ENCODE assay signal across 8 cellular contexts in genomic region chr20:62739581-62740285, GRCh38. TPM values are rescaled to one million over a fixed set of nuclear protein-coding genes. Genes with fewer than 3 reads are reported as not detected.
DNase-seq lines count a peak whose midpoint lies in the region; ATAC-seq and TF ChIP-seq lines count a peak whose summit lies in the region.

No MANE protein-coding gene starts in this region.

- peaks cover 42% of the 10 kb centered on the region for H3K4me1 Mint-ChIP-seq in activated naive CD8-positive, alpha-beta T cell treated with anti-CD3 and anti-CD28 coated beads, Interleukin-2, amount 50 U/mL, for 24 hours
- peaks cover 8 to 54% (median 29%) of the 10 kb centered on the region in 4 donors for H3K4me1 Mint-ChIP-seq in naive thymus-derived CD8-positive, alpha-beta T cell

- H3K27me3 ChIP-seq in Panc1 (ENCODE audit: control insufficient read depth, insufficient read depth, low read length) (no peaks in the 10 kb centered on the region), tibial nerve (peaks cover 0 to 63% of the 10 kb centered on the region in 2 donors)

- H3K4me1 ChIP-seq in Panc1 (ENCODE audit: control insufficient read depth, insufficient read depth, low read length) (peaks cover 67% of the 10 kb centered on the region), tibial nerve (peaks cover 0 to 9% (median 4%) of the 10 kb centered on the region in 4 donors)

- H3K36me3 ChIP-seq in Panc1 (ENCODE audit: control insufficient read depth, insufficient read depth, low read length) (0 out of 2 replicates have a peak, but pooled peaks cover 2% of the 10 kb centered on the region), tibial nerve (no peaks in the 10 kb centered on the region)

- DNase-seq in GM03348 (ENCODE audit: low spot score) = peak; percentile 73
- peak; percentile 20 for DNase-seq in Panc1 (ENCODE audit: low read depth, low spot score)
- peak; percentile 45 for DNase-seq in activated naive CD8-positive, alpha-beta T cell treated with anti-CD3 and anti-CD28 coated beads, Interleukin-2, amount 50 U/mL, for 24 hours
- DNase-seq in naive thymus-derived CD8-positive, alpha-beta T cell = peak in 5 of 10 donors; percentile 13 to 25 (median 13)
- DNase-seq in NAMALWA (ENCODE audit: low spot score) = no peak
- DNase-seq in NCI-H2029 treated with DMSO at 0.1 percent for 48 hours (lab: John Stamatoyannopoulos, UW) = no peak
- no peak for DNase-seq in tibial nerve (ENCODE audit: low spot score in 2 of 2)

- CTCF ChIA-PET in Panc1 (lab: Charles Lee) = no interaction called here

- peak overlapping the region; percentile 84 for H3K27ac Mint-ChIP-seq in activated naive CD8-positive, alpha-beta T cell treated with anti-CD3 and anti-CD28 coated beads, Interleukin-2, amount 50 U/mL, for 24 hours
- H3K27ac Mint-ChIP-seq in naive thymus-derived CD8-positive, alpha-beta T cell = peak overlapping the region; percentile 63 to 95 (median 88)

- H3K4me3 ChIP-seq in Panc1 (ENCODE audit: low read depth in 2 of 2, low read length in 2 of 2) (peak overlapping the region; percentile 11 to 49; a peak in 3 of 4 replicates), tibial nerve (peak overlapping the region in 1 of 4 donors; percentile 21)

- BruUV-seq in Panc1 (replicated peaks; lab: Mats Ljungman, UMichigan) = no TSS peak

- H3K27ac ChIP-seq in Panc1 (ENCODE audit: low read length) = peak overlapping the region; percentile 88
- peak overlapping the region in 1 of 4 donors; percentile 47 for H3K27ac ChIP-seq in tibial nerve

- ATAC-seq in HG02763 (IDR thresholded peaks at IDR 0.05; ENCODE audit: unreplicated experiment) (peak; percentile 21), Panc1 (peak; percentile 69)
- ATAC-seq in activated naive CD8-positive, alpha-beta T cell treated with anti-CD3 and anti-CD28 coated beads, Interleukin-2, amount 50 U/mL, for 24 hours = peak; percentile 21
- peak; percentile 21 to 29 for ATAC-seq in naive thymus-derived CD8-positive, alpha-beta T cell

- 60 to 61% methylated on average over 32 of the region's 32 CpGs for WGBS in tibial nerve, 2 donors

- no peak for TF ChIP-seq EP300 in tibial nerve (IDR thresholded peaks at IDR 0.05)

- H3K36me3 Mint-ChIP-seq in activated naive CD8-positive, alpha-beta T cell treated with anti-CD3 and anti-CD28 coated beads, Interleukin-2, amount 50 U/mL, for 24 hours (ENCODE audit: low read depth) = no peaks in the 10 kb centered on the region
- H3K36me3 Mint-ChIP-seq in naive thymus-derived CD8-positive, alpha-beta T cell = no peaks in the 10 kb centered on the region

- no peak for TF ChIP-seq POLR2A in tibial nerve (IDR thresholded peaks at IDR 0.05)

- H3K9me3 ChIP-seq in Panc1 (ENCODE audit: control insufficient read depth, insufficient read depth, low read depth, low read length) (no peaks in the 10 kb centered on the region), tibial nerve (no peaks in the 10 kb centered on the region)

- POLR2A ChIA-PET in Panc1 (lab: Charles Lee) = interaction anchor here (0.7 kb wide), 1 partner anchor 90 kb away, joined by 4 read pairs; no protein-coding TSS in a partner anchor
- POLR2A ChIA-PET in naive thymus-derived CD8-positive, alpha-beta T cell (lab: Charles Lee) = interaction anchor here (0.5 to 3.4 kb wide), 14 partner anchors 10 to 492 kb away, joined by 3 to 31 read pairs (median 6); partner anchors contain the start of genes MRGBP and OGFR

- H3K4me3 Mint-ChIP-seq in activated naive CD8-positive, alpha-beta T cell treated with anti-CD3 and anti-CD28 coated beads, Interleukin-2, amount 50 U/mL, for 24 hours = peak overlapping the region; percentile 73
- peak overlapping the region; percentile 65 to 89 (median 84) for H3K4me3 Mint-ChIP-seq in naive thymus-derived CD8-positive, alpha-beta T cell

- H3K27me3 Mint-ChIP-seq in activated naive CD8-positive, alpha-beta T cell treated with anti-CD3 and anti-CD28 coated beads, Interleukin-2, amount 50 U/mL, for 24 hours = no peaks in the 10 kb centered on the region
- peaks cover 0 to under 1% (median 0%) of the 10 kb centered on the region in 5 donors for H3K27me3 Mint-ChIP-seq in naive thymus-derived CD8-positive, alpha-beta T cell

- intact Hi-C loops in Panc1 (cut with micrococcal nuclease; ENCODE audit: unreplicated experiment) = no loop called here

- TF ChIP-seq CTCF in Panc1 (IDR thresholded peaks at IDR 0.05) (no peak), tibial nerve (IDR thresholded peaks at IDR 0.05) (no peak)

- in situ Hi-C loops in Panc1 (cut with HindIII; ENCODE audit: low pct_unique_long_range_greater_than_20kb, low sequenced_read_pairs) = no loop called here

- no peaks in the 10 kb centered on the region for H3K9me3 Mint-ChIP-seq in activated naive CD8-positive, alpha-beta T cell treated with anti-CD3 and anti-CD28 coated beads, Interleukin-2, amount 50 U/mL, for 24 hours
- no peaks in the 10 kb centered on the region for H3K9me3 Mint-ChIP-seq in naive thymus-derived CD8-positive, alpha-beta T cell

RNA-seq across cellular contexts. Expression of gene NTSR1, which starts 31.1 kb away (rescaled TPM):
- total RNA-seq in Panc1 (2021; ENCODE audit: unreplicated experiment) (44.1 TPM), tibial nerve (under 1 TPM in 1 of 4 donors, not detected in 3; 0.30 TPM)
- 73.6 TPM for polyA plus RNA-seq in Panc1 (2012; ENCODE audit: insufficient read length)
- total RNA-seq in naive thymus-derived CD8-positive, alpha-beta T cell = not detected
- not detected for polyA plus RNA-seq in naive thymus-derived CD8-positive, alpha-beta T cell

RNA-seq across cellular contexts. Expression of gene MRGBP, which starts 56.5 kb away (rescaled TPM):
- total RNA-seq in Panc1 (2021; ENCODE audit: unreplicated experiment) = 49.9 TPM
- polyA plus RNA-seq in Panc1 (2012; ENCODE audit: insufficient read length) = 46.9 TPM
- total RNA-seq in naive thymus-derived CD8-positive, alpha-beta T cell = 10 to 100 TPM; 13.6 to 14.2 TPM
- polyA plus RNA-seq in naive thymus-derived CD8-positive, alpha-beta T cell = 10 to 100 TPM in 1 of 3 donors, 1 to 10 TPM in 2; 7.4 to 10.2 (median 9.0) TPM
- total RNA-seq in tibial nerve = 10 to 100 TPM; 12.0 to 15.3 (median 13.6) TPM

Comparison
In these comparisons a context has a peak if more than half of its experiments do, and no peak if none do; other contexts are left out.
1. DNase-seq: peak in GM03348 (single experiment), Panc1 (single experiment) and activated naive CD8-positive, alpha-beta T cell treated with anti-CD3 and anti-CD28 coated beads, Interleukin-2, amount 50 U/mL, for 24 hours (single experiment); none in NAMALWA (single experiment), NCI-H2029 treated with DMSO at 0.1 percent for 48 hours (single experiment) and tibial nerve (0 of 2).
2. RNA of gene NTSR1, which starts 31.1 kb away (total RNA-seq): 44.1 TPM in Panc1 (single experiment); not detected in naive thymus-derived CD8-positive, alpha-beta T cell and 0.30 TPM in tibial nerve; every median in the first group is over 10 times any median in the second.
3. Peak in every context shown above with its lines, with median percentiles within 50 percentile points of each other: ATAC-seq.